ENCODE assay signal across 12 cellular contexts in the genomic region with DNA sequence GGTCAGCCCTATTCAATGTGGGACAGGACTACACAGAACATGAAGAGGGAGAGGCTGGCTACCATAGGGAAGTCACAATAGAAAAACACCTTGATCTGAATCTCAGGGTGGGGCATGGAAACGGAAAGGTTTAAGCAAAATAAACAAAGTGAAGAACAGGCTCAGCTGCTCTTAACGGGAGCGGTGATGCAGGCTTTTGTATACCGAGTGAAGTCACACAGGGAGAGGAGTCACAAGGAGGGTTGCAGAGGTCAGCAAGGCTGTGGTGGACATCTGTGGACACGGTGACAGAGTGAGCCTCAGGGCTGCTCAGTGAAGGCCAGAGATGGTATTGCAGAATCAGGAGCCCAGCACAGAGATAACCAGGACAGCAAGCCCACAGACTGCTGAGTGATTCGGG. TPM values are rescaled to one million over a fixed set of nuclear protein-coding genes. Genes with fewer than 3 reads are reported as not detected.
DNase-seq lines count a peak whose midpoint lies in the region; ATAC-seq and TF ChIP-seq lines count a peak whose summit lies in the region.
"Had no signal": no experiment of that assay in that cellular context is flagged by ENCODE, and none has a peak within 500 bp of the region (broad histone marks: within the 10 kb centered on the region; RNA-seq: fewer than 3 reads in every experiment).

No MANE protein-coding gene starts in this region.

- peaks cover 0 to 3% (median 0%) of the 10 kb centered on the region in 3 donors for H3K27me3 Mint-ChIP-seq in CD14-positive monocyte (ENCODE audit: low read depth in 3 of 3)
- H3K27me3 Mint-ChIP-seq in Calu3 (ENCODE audit: unreplicated experiment), result no peaks in the 10 kb centered on the region
- H3K27me3 Mint-ChIP-seq in activated naive CD8-positive, alpha-beta T cell, result no peaks in the 10 kb centered on the region
- H3K27me3 Mint-ChIP-seq: stimulated activated naive B cell treated with anti-CD40 and anti-IgM and Interleukin-4, amounts not matched to agents 10 μg/mL and 1 μg/mL and 100 μg/mL, for 72 hours had no signal

- DNase-seq in CD14-positive monocyte (ENCODE audit: low spot score), result no peak
- peak; percentile 34 for DNase-seq in Calu3
- peak; percentile 43 for DNase-seq in medulla oblongata (ENCODE audit: extremely low spot score)
- no peak for DNase-seq in tibial nerve (ENCODE audit: low spot score in 2 of 2)
- no peak for DNase-seq in NCI-H1436 treated with DMSO at 0.1 percent for 48 hours (lab: John Stamatoyannopoulos, UW)
- DNase-seq: NCI-H226; posterior cingulate gyrus; stimulated activated CD4-positive, alpha-beta T cell treated with anti-CD3 and anti-CD28 coated beads, Interleukin-2, amount 100 ng/mL, for 48 hours; stimulated activated naive B cell treated with anti-CD40 and anti-IgM and Interleukin-4, amounts not matched to agents 10 μg/mL and 1 μg/mL and 100 μg/mL, for 72 hours had no signal

- H3K27ac Mint-ChIP-seq in CD14-positive monocyte (peak overlapping the region; percentile 13 to 98 (median 93)), Calu3 (ENCODE audit: unreplicated experiment) (peak overlapping the region; percentile 21)
- H3K27ac Mint-ChIP-seq in activated naive CD8-positive, alpha-beta T cell, result peak overlapping the region; percentile 85
- H3K27ac Mint-ChIP-seq: stimulated activated naive B cell treated with anti-CD40 and anti-IgM and Interleukin-4, amounts not matched to agents 10 μg/mL and 1 μg/mL and 100 μg/mL, for 72 hours had no signal

- H3K4me1 Mint-ChIP-seq in CD14-positive monocyte (peaks cover 99% of the 10 kb centered on the region), Calu3 (ENCODE audit: low read depth, unreplicated experiment) (peaks cover 33% of the 10 kb centered on the region)
- H3K4me1 Mint-ChIP-seq in activated naive CD8-positive, alpha-beta T cell (ENCODE audit: low read depth), result peaks cover 98% of the 10 kb centered on the region

- TF ChIP-seq CTCF in CD14-positive monocyte (IDR thresholded peaks at IDR 0.05), result no peak
- no peak for TF ChIP-seq CTCF in Calu3 (IDR thresholded peaks at IDR 0.05; ENCODE audit: unreplicated experiment)
- TF ChIP-seq CTCF in tibial nerve (IDR thresholded peaks at IDR 0.05), result no peak

- H3K27me3 ChIP-seq in tibial nerve, result no peaks in the 10 kb centered on the region
- H3K27me3 ChIP-seq: cardiac muscle cell had no signal

- ATAC-seq in HG03354 (IDR thresholded peaks at IDR 0.05; ENCODE audit: poor library complexity, severe bottlenecking, unreplicated experiment), result no peak
- ATAC-seq: stimulated activated naive B cell treated with anti-CD40 and anti-IgM and Interleukin-4, amounts not matched to agents 10 μg/mL and 1 μg/mL and 100 μg/mL, for 72 hours had no signal

- peak overlapping the region in 1 of 4 donors; percentile 54 for H3K27ac ChIP-seq in tibial nerve
- H3K27ac ChIP-seq: cardiac muscle cell had no signal

- intact Hi-C loops in CD14-positive monocyte (cut with micrococcal nuclease) (loop anchor here (10.0 kb wide), 2 partner anchors 144 to 214 kb away; a partner anchor contains a TSS), Calu3 (cut with micrococcal nuclease; ENCODE audit: unreplicated experiment) (no loop called here)

- no peak for TF ChIP-seq EP300 in tibial nerve (IDR thresholded peaks at IDR 0.05)

- no peak for TF ChIP-seq POLR2A in tibial nerve (IDR thresholded peaks at IDR 0.05)

- H3K36me3 Mint-ChIP-seq in CD14-positive monocyte, result peaks cover 9% of the 10 kb centered on the region in 2 donors
- H3K36me3 Mint-ChIP-seq in Calu3 (ENCODE audit: insufficient read depth, unreplicated experiment), result peaks cover 5% of the 10 kb centered on the region
- H3K36me3 Mint-ChIP-seq in activated naive CD8-positive, alpha-beta T cell, result no peaks in the 10 kb centered on the region
- H3K36me3 Mint-ChIP-seq: stimulated activated naive B cell treated with anti-CD40 and anti-IgM and Interleukin-4, amounts not matched to agents 10 μg/mL and 1 μg/mL and 100 μg/mL, for 72 hours had no signal

- BruUV-seq in Calu3 (replicated peaks; lab: Mats Ljungman, UMichigan), result no TSS peak

- CTCF ChIA-PET in Calu3 (lab: Charles Lee), result interaction anchor here (0.6 kb wide), 1 partner anchor 1182 kb away, joined by 5 read pairs; no protein-coding TSS in a partner anchor

- H3K36me3 ChIP-seq in tibial nerve, result no peaks in the 10 kb centered on the region
- H3K36me3 ChIP-seq: cardiac muscle cell had no signal

- H3K9me3 ChIP-seq in tibial nerve, result peaks cover 0 to 11% (median 0%) of the 10 kb centered on the region in 4 donors

- H3K9me3 Mint-ChIP-seq in CD14-positive monocyte, result peaks cover 0 to 5% (median 2%) of the 10 kb centered on the region in 7 donors
- no peaks in the 10 kb centered on the region for H3K9me3 Mint-ChIP-seq in Calu3 (ENCODE audit: low read depth, unreplicated experiment)
- H3K9me3 Mint-ChIP-seq in activated naive CD8-positive, alpha-beta T cell (ENCODE audit: low read depth), result no peaks in the 10 kb centered on the region

- no peak overlapping the region for H3K4me3 ChIP-seq in tibial nerve
- H3K4me3 ChIP-seq: cardiac muscle cell had no signal

- H3K4me3 Mint-ChIP-seq in CD14-positive monocyte, result peak overlapping the region in 1 of 2 donors; percentile 29
- H3K4me3 Mint-ChIP-seq in Calu3 (ENCODE audit: low read depth, unreplicated experiment), result no peak overlapping the region
- peak overlapping the region; percentile 30 for H3K4me3 Mint-ChIP-seq in activated naive CD8-positive, alpha-beta T cell
- H3K4me3 Mint-ChIP-seq: stimulated activated naive B cell treated with anti-CD40 and anti-IgM and Interleukin-4, amounts not matched to agents 10 μg/mL and 1 μg/mL and 100 μg/mL, for 72 hours had no signal

- peaks cover 0 to 23% (median 13%) of the 10 kb centered on the region in 4 donors for H3K4me1 ChIP-seq in tibial nerve

- 75 to 78% methylated on average over 6 of the region's 6 CpGs for WGBS in tibial nerve, 2 donors

RNA-seq across cellular contexts. Expression of a gene that starts 30.6 kb away (rescaled TPM):
- 10 to 100 TPM; 28.2 to 28.6 TPM for polyA plus RNA-seq in CD14-positive monocyte
- total RNA-seq in Calu3 (2022), result 23.3 and 24.3 TPM in 2 replicates
- total RNA-seq in tibial nerve, result 10 to 100 TPM; 13.4 to 27.3 (median 24.8) TPM

Comparison
In these comparisons a context has a peak if more than half of its experiments do, and no peak if none do; other contexts are left out.
1. DNase-seq: peak in Calu3 (single experiment) and medulla oblongata (single experiment); none in CD14-positive monocyte (single experiment), tibial nerve (0 of 2) and NCI-H1436 treated with DMSO at 0.1 percent for 48 hours (single experiment).
2. H3K27ac Mint-ChIP-seq: peak in every context shown above with its lines; median percentile 93 in CD14-positive monocyte; 85 in activated naive CD8-positive, alpha-beta T cell; 21 in Calu3.